Comparison of ENCODE assay signal across 8 cellular contexts in genomic region chr3:111072016-111072891, GRCh38. TPM values are rescaled to one million over a fixed set of nuclear protein-coding genes. Genes with fewer than 3 reads are reported as not detected.
DNase-seq lines count a peak whose midpoint lies in the region; ATAC-seq, FAIRE-seq and TF ChIP-seq lines count a peak whose summit lies in the region.

No MANE protein-coding gene starts in this region.

- H3K4me3 Mint-ChIP-seq in CD4-positive, alpha-beta memory T cell: peak overlapping the region; percentile 93 to 97 (median 94)

- FAIRE-seq in pancreas (lab: Jason Lieb, UNC): no peak

- H3K36me3 Mint-ChIP-seq in CD4-positive, alpha-beta memory T cell: peaks cover 0 to 9% of the 10 kb centered on the region in 2 donors

- peak; percentile 15 to 46 (median 29) for DNase-seq in CD4-positive, alpha-beta memory T cell
- DNase-seq in LNCaP clone FGC (ENCODE audit: low read depth): no peak
- peak; percentile 5 for DNase-seq in activated effector memory CD4-positive, alpha-beta T cell treated with Interleukin-2 at 50 U/mL for 16 hours
- DNase-seq in heart left ventricle: peak; percentile 22 to 65 (median 33)
- peak; percentile 34 to 82 (median 50) for DNase-seq in pancreas
- DNase-seq in epidermal melanocyte (ENCODE audit: insufficient read length, low spot score): no peak
- DNase-seq in COR-L47 (lab: John Stamatoyannopoulos, UW): no peak

- H3K36me3 ChIP-seq in CD4-positive, alpha-beta memory T cell (ENCODE audit: insufficient read depth, low read length): no peaks in the 10 kb centered on the region
- H3K36me3 ChIP-seq in heart left ventricle (no peaks in the 10 kb centered on the region), pancreas (no peaks in the 10 kb centered on the region)

- no peaks in the 10 kb centered on the region for H3K9me3 ChIP-seq in CD4-positive, alpha-beta memory T cell (ENCODE audit: control insufficient read depth in 1 of 2, low read length in 2 of 2)
- H3K9me3 ChIP-seq in heart left ventricle (no peaks in the 10 kb centered on the region), pancreas (no peaks in the 10 kb centered on the region)

- H3K27ac ChIP-seq in CD4-positive, alpha-beta memory T cell (ENCODE audit: low read depth, low read length): peak overlapping the region; percentile 46
- H3K27ac ChIP-seq in heart left ventricle: peak overlapping the region; percentile 81 to 92 (median 84)
- peak overlapping the region; percentile 51 to 88 (median 74) for H3K27ac ChIP-seq in pancreas

- peaks cover 33 to 54% (median 44%) of the 10 kb centered on the region in 4 donors for H3K4me1 Mint-ChIP-seq in CD4-positive, alpha-beta memory T cell

- peaks cover 0 to 4% of the 10 kb centered on the region in 2 donors for H3K27me3 Mint-ChIP-seq in CD4-positive, alpha-beta memory T cell

- H3K9me3 Mint-ChIP-seq in CD4-positive, alpha-beta memory T cell: no peaks in the 10 kb centered on the region

- peaks cover 32% of the 10 kb centered on the region for H3K4me1 ChIP-seq in CD4-positive, alpha-beta memory T cell (ENCODE audit: insufficient read depth, low read length)
- H3K4me1 ChIP-seq in heart left ventricle: peaks cover 0 to 27% (median 15%) of the 10 kb centered on the region in 12 donors
- peaks cover 0 to 5% (median 0%) of the 10 kb centered on the region in 3 donors for H3K4me1 ChIP-seq in pancreas

- ATAC-seq in GM21576 (IDR thresholded peaks at IDR 0.05; ENCODE audit: unreplicated experiment): peak; percentile 28
- peak in 2 of 4 donors; percentile 31 to 35 for ATAC-seq in heart left ventricle
- ATAC-seq in pancreas: peak; percentile 18 to 44 (median 28)

- POLR2A ChIA-PET in CD4-positive, alpha-beta memory T cell (lab: Charles Lee; ENCODE audit: partially characterized antibody): interaction anchor here (1.1 kb wide), 1 partner anchor 597 kb away, joined by 3 read pairs; no protein-coding TSS in a partner anchor

- H3K4me3 ChIP-seq in CD4-positive, alpha-beta memory T cell (ENCODE audit: low read length in 2 of 2): peak overlapping the region; percentile 47 to 78
- H3K4me3 ChIP-seq in LNCaP clone FGC (ENCODE audit: low read depth, low read length) (peak overlapping the region; percentile 47), heart left ventricle (peak overlapping the region; percentile 76 to 97 (median 86)), pancreas (peak overlapping the region; percentile 62 to 91 (median 76))

- no peak for TF ChIP-seq CTCF in LNCaP clone FGC (IDR thresholded peaks at IDR 0.05; ENCODE audit: control insufficient read depth, extremely low read depth, insufficient read depth)
- no peak for TF ChIP-seq CTCF in heart left ventricle (IDR thresholded peaks at IDR 0.05)
- no peak for TF ChIP-seq CTCF in pancreas (IDR thresholded peaks at IDR 0.05)

- H3K27me3 ChIP-seq in CD4-positive, alpha-beta memory T cell (ENCODE audit: insufficient read depth, low read length): no peaks in the 10 kb centered on the region
- H3K27me3 ChIP-seq in heart left ventricle (peaks cover 0 to 18% (median 0%) of the 10 kb centered on the region in 9 donors), pancreas (no peaks in the 10 kb centered on the region)

- WGBS in heart left ventricle, 4 donors: 0 to 1% (median 1%) methylated on average over 25 to 71 of the region's 71 CpGs
- WGBS in pancreas, 2 donors: 0% methylated on average over 63 to 71 of the region's 71 CpGs

- no peak for TF ChIP-seq POLR2A in heart left ventricle (IDR thresholded peaks at IDR 0.05)

- H3K27ac Mint-ChIP-seq in CD4-positive, alpha-beta memory T cell: peak overlapping the region; percentile 69 to 92 (median 87)

- intact Hi-C loops in CD4-positive, alpha-beta memory T cell (cut with micrococcal nuclease): loop anchor here (5.0 to 10.0 kb wide), 6 partner anchors 250 to 1490 kb away; partner anchors contain the start of genes ATG3 and SLC35A5
- intact Hi-C loops in heart left ventricle (cut with DNase I): loop anchor here in 1 of 10 donors (10.0 kb wide), 1 partner anchor 1337 kb away; no protein-coding TSS in a partner anchor
- intact Hi-C loops in pancreas (cut with DNase I): no loop called here

- CTCF ChIA-PET in CD4-positive, alpha-beta memory T cell (lab: Charles Lee; ENCODE audit: partially characterized antibody): no interaction called here

RNA-seq across cellular contexts. Expression of gene NECTIN3, which starts 0.6 kb away (rescaled TPM):
- total RNA-seq in CD4-positive, alpha-beta memory T cell: 10 to 100 TPM; 12.2 to 15.6 TPM
- polyA plus RNA-seq in CD4-positive, alpha-beta memory T cell: 1 to 10 TPM; 1.9 to 3.6 TPM
- 10 to 100 TPM in 4 of 9 donors, 1 to 10 TPM in 5; 5.0 to 13.8 (median 9.3) TPM for total RNA-seq in heart left ventricle
- 1 to 10 TPM; 1.8 to 8.8 TPM for polyA plus RNA-seq in heart left ventricle
- total RNA-seq in pancreas: 10 to 100 TPM in 2 of 6 donors, 1 to 10 TPM in 4; 5.1 to 10.3 (median 8.1) TPM
- 1 to 10 TPM; 1.3 to 6.8 TPM for polyA plus RNA-seq in pancreas

Comparison
In these comparisons a context has a peak if more than half of its experiments do, and no peak if none do; other contexts are left out.
1. DNase-seq: peak in CD4-positive, alpha-beta memory T cell (5 of 5), activated effector memory CD4-positive, alpha-beta T cell treated with Interleukin-2 at 50 U/mL for 16 hours (single experiment), heart left ventricle (5 of 5) and pancreas (6 of 6); none in LNCaP clone FGC (single experiment), epidermal melanocyte (single experiment) and COR-L47 (single experiment).
2. Peak in every context shown above with its lines, with median percentiles within 50 percentile points of each other: H3K27ac ChIP-seq and H3K4me3 ChIP-seq.